ENCODE assay signal across 12 cellular contexts in the genomic region with DNA sequence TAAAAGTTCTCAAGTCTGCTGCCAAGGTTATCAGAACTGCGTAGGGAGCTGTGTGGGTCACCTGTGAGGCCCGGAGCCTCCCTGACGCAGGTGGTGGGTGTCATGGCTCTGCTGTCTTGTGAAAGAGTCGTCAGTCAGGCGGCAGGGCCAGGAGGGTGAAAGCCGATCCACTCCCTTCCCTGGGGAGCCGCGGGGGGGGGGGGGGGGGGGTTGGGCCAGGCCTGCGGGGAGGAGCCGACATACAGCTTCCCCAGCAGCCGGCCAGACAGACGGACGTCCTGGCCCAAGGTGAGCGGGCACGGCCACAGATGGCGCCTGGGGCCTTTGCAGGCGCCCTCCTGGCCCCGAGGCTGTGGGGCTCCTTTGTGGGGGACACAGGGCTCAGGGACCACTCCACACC. TPM values are rescaled to one million over a fixed set of nuclear protein-coding genes. Genes with fewer than 3 reads are reported as not detected.
DNase-seq lines count a peak whose midpoint lies in the region; FAIRE-seq and TF ChIP-seq lines count a peak whose summit lies in the region.
"Had no signal": no experiment of that assay in that cellular context is flagged by ENCODE, and none has a peak within 500 bp of the region (broad histone marks: within the 10 kb centered on the region; RNA-seq: fewer than 3 reads in every experiment).

No MANE protein-coding gene starts in this region.

- H2BK5ac ChIP-seq in trophoblast cell (ENCODE audit: low read depth, low read length, poor library complexity) = no peak overlapping the region

- peaks cover 2 to 8% (median 5%) of the 10 kb centered on the region in 3 donors for H3K27me3 Mint-ChIP-seq in immature natural killer cell (ENCODE audit: low read depth in 3 of 3)
- H3K27me3 Mint-ChIP-seq: activated naive CD8-positive, alpha-beta T cell had no signal

- no peak overlapping the region for H3K4me3 ChIP-seq in esophagus (ENCODE audit: low read depth in 1 of 2, low read length in 2 of 2)
- H3K4me3 ChIP-seq in trophoblast cell (ENCODE audit: low read depth, low read length) = no peak overlapping the region

- peaks cover 0 to 18% of the 10 kb centered on the region in 2 donors for H3K36me3 ChIP-seq in esophagus (ENCODE audit: control insufficient read depth in 2 of 2, insufficient read depth in 2 of 2, low read length in 1 of 2)
- H3K36me3 ChIP-seq in trophoblast cell (ENCODE audit: control insufficient read depth in 1 of 2, insufficient read depth in 2 of 2, low read length in 2 of 2) = peaks cover 6% of the 10 kb centered on the region in 2 experiments

- H3K18ac ChIP-seq in trophoblast cell (ENCODE audit: low read length) = no peak overlapping the region

- no peak overlapping the region for H3K4me3 Mint-ChIP-seq in immature natural killer cell
- H3K4me3 Mint-ChIP-seq: activated naive CD8-positive, alpha-beta T cell had no signal

- no peak overlapping the region for H3K27ac Mint-ChIP-seq in immature natural killer cell
- H3K27ac Mint-ChIP-seq: activated naive CD8-positive, alpha-beta T cell had no signal

- no peak overlapping the region for H4K12ac ChIP-seq in trophoblast cell (ENCODE audit: low read depth, low read length)

- WGBS in esophagus, 2 donors = 37 to 44% methylated on average over 14 to 16 of the region's 18 CpGs
- WGBS in trophoblast cell (ENCODE audit: extremely low coverage, insufficient coverage, insufficient read length) = no CpG with 5 or more reads among the region's 18 CpGs

- H2BK12ac ChIP-seq in trophoblast cell (ENCODE audit: low read length) = no peak overlapping the region

- H3K4me1 Mint-ChIP-seq in immature natural killer cell = peaks cover 6 to 9% of the 10 kb centered on the region in 2 donors

- H3K4me2 ChIP-seq in trophoblast cell (ENCODE audit: low read length) = no peak overlapping the region

- peak; percentile 76 for DNase-seq in H54 (ENCODE audit: insufficient read length, low spot score)
- peak; percentile 79 for DNase-seq in NCI-H2196 (lab: John Stamatoyannopoulos, UW; ENCODE audit: unreplicated experiment)
- DNase-seq in trophoblast cell = peak; percentile 90 to 95
- no peak for DNase-seq in NCI-H446 (lab: John Stamatoyannopoulos, UW)
- no peak for DNase-seq in activated naive CD4-positive, alpha-beta T cell (lab: John Stamatoyannopoulos, UW)
- no peak for DNase-seq in immature natural killer cell
- no peak for DNase-seq in OCI-M1 (lab: John Stamatoyannopoulos, UW)
- DNase-seq: activated CD4-positive, alpha-beta T cell treated with anti-CD3 and anti-CD28 coated beads, Interleukin-2, amount 50 U/mL, for 4 hours; islet precursor cell; NCI-H1092 treated with DMSO at 0.1 percent for 48 hours had no signal

- peaks cover 0 to 12% of the 10 kb centered on the region in 2 donors for H3K4me1 ChIP-seq in esophagus (ENCODE audit: control insufficient read depth in 2 of 2, insufficient read depth in 2 of 2, low read length in 1 of 2)
- peaks cover 16 to 23% of the 10 kb centered on the region in 2 experiments for H3K4me1 ChIP-seq in trophoblast cell (ENCODE audit: control insufficient read depth in 1 of 2, insufficient read depth in 2 of 2, low read length in 2 of 2)

- H3K27me3 ChIP-seq in esophagus (ENCODE audit: control insufficient read depth in 1 of 2, insufficient read depth in 2 of 2, low read length in 2 of 2) (no peaks in the 10 kb centered on the region), trophoblast cell (ENCODE audit: insufficient read depth, low read length) (no peaks in the 10 kb centered on the region)

- peaks cover 2% of the 10 kb centered on the region for H3K79me2 ChIP-seq in trophoblast cell (ENCODE audit: control insufficient read depth, insufficient read depth, low read length, poor library complexity)

- H3K27ac ChIP-seq in esophagus (ENCODE audit: low read depth in 2 of 2, low read length in 1 of 2) = peak overlapping the region; percentile 51 to 76
- no peak overlapping the region for H3K27ac ChIP-seq in trophoblast cell (ENCODE audit: low read depth, low read length)

- no peak overlapping the region for H4K91ac ChIP-seq in trophoblast cell (ENCODE audit: low read depth, low read length)

- H3K9ac ChIP-seq in trophoblast cell (ENCODE audit: low read length) = no peak overlapping the region

- H4K8ac ChIP-seq in trophoblast cell (ENCODE audit: low read depth, low read length) = no peak overlapping the region

- no peak overlapping the region for H2AFZ ChIP-seq in trophoblast cell (ENCODE audit: insufficient read depth, low read length, poor library complexity)

- H2AK5ac ChIP-seq in trophoblast cell (ENCODE audit: low read length) = no peak overlapping the region

- no peaks in the 10 kb centered on the region for H3K36me3 Mint-ChIP-seq in immature natural killer cell
- H3K36me3 Mint-ChIP-seq: activated naive CD8-positive, alpha-beta T cell had no signal

- H2BK120ac ChIP-seq in trophoblast cell (ENCODE audit: insufficient read depth, low read length, poor library complexity) = no peak overlapping the region

- no peak for FAIRE-seq in H54 (lab: Jason Lieb, UNC)

- no peak for TF ChIP-seq POLR2A in H54 (IDR thresholded peaks at IDR 0.05; ENCODE audit: low read depth, low read length)

- H3K9me3 ChIP-seq in esophagus (ENCODE audit: control insufficient read depth in 2 of 2, insufficient read depth in 1 of 2, low read depth in 1 of 2, low read length in 1 of 2) (no peaks in the 10 kb centered on the region), trophoblast cell (ENCODE audit: insufficient read depth, low read depth, low read length) (peaks cover 1% of the 10 kb centered on the region)

- H3K14ac ChIP-seq in trophoblast cell (ENCODE audit: low read length) = no peak overlapping the region

- no peaks in the 10 kb centered on the region for H3K79me1 ChIP-seq in trophoblast cell (ENCODE audit: low read length)

- H3K9me3 Mint-ChIP-seq in immature natural killer cell = no peaks in the 10 kb centered on the region

- no peak overlapping the region for H3K23ac ChIP-seq in trophoblast cell (ENCODE audit: low read length)

- H3K4ac ChIP-seq in trophoblast cell (ENCODE audit: low read depth, low read length) = no peak overlapping the region

RNA-seq across cellular contexts. Expression of gene SBNO2, which starts 12.4 kb away (rescaled TPM):
- polyA plus RNA-seq in esophagus = 10 to 100 TPM; 43.1 to 56.5 TPM
- polyA plus RNA-seq in trophoblast cell (2013) = 21.2 and 22.5 TPM in 2 replicates
- 1 to 10 TPM in 1 of 3 donors, under 1 TPM in 2; 0.27 to 3.4 (median 0.89) TPM for polyA plus RNA-seq in immature natural killer cell

RNA-seq across cellular contexts. Expression of gene STK11, which starts 43.9 kb away (rescaled TPM):
- polyA plus RNA-seq in esophagus (10 to 100 TPM; 38.8 to 61.4 TPM), immature natural killer cell (10 to 100 TPM; 10.8 to 14.5 (median 11.7) TPM)
- polyA plus RNA-seq in trophoblast cell (2013) = 32.9 and 33.1 TPM in 2 replicates

RNA-seq across cellular contexts. Expression of gene GPX4, which starts 57.9 kb away (rescaled TPM):
- polyA plus RNA-seq in esophagus = 100 to 1,000 TPM; 271 to 294 TPM
- polyA plus RNA-seq in trophoblast cell (2013) = 795 and 804 TPM in 2 replicates
- 100 to 1,000 TPM; 225 to 320 (median 280) TPM for polyA plus RNA-seq in immature natural killer cell

Comparison
In these comparisons a context has a peak if more than half of its experiments do, and no peak if none do; other contexts are left out.
1. DNase-seq: peak in H54 (single experiment), NCI-H2196 (single experiment) and trophoblast cell (2 of 2); none in NCI-H446 (0 of 2), activated naive CD4-positive, alpha-beta T cell (0 of 4), immature natural killer cell (0 of 3) and OCI-M1 (single experiment).
2. RNA of gene SBNO2, which starts 12.4 kb away (polyA plus RNA-seq): 43.1 to 56.5 TPM in esophagus; 0.27 to 3.4 TPM in immature natural killer cell; every median in the first group is over 10 times any median in the second.